9 cellular contexts compared by ENCODE assay signal in genomic region chr16:2486645-2487516, GRCh38. TPM values are rescaled to one million over a fixed set of nuclear protein-coding genes. Genes with fewer than 3 reads are reported as not detected.
A peak's percentile ranks its signal among the peaks of the same experiment; 100 is the strongest.
DNase-seq lines count a peak whose midpoint lies in the region; ATAC-seq and TF ChIP-seq lines count a peak whose summit lies in the region.
"Had no signal": no experiment of that assay in that cellular context is flagged by ENCODE, and none has a peak within 500 bp of the region (broad histone marks: within the 10 kb centered on the region; RNA-seq: fewer than 3 reads in every experiment).

No MANE protein-coding gene starts in this region.

- ATAC-seq in HG02678 (IDR thresholded peaks at IDR 0.05; ENCODE audit: unreplicated experiment) (peak; percentile 79), SK-N-SH treated with all-trans-retinoic acid at 6 μM for 48 hours (no peak)
- ATAC-seq in activated CD4-positive, alpha-beta T cell treated with anti-CD3 and anti-CD28 coated beads for 36 hours = peak; percentile 99

- intact Hi-C loops in activated CD4-positive, alpha-beta T cell treated with anti-CD3 and anti-CD28 coated beads for 36 hours (cut with DNase I, micrococcal nuclease) = loop anchor here in 1 of 2 experiments (1.0 to 10.0 kb wide), 5 partner anchors 27 to 462 kb away; partner anchors contain the start of genes ABCA3, CASKIN1, CCNF and NHERF2

- TF ChIP-seq CTCF in GM12865 (IDR thresholded peaks at IDR 0.05; ENCODE audit: insufficient read depth, low read depth, low read length, missing control alignments) = peak; percentile 39
- TF ChIP-seq CTCF in nephron progenitor cell (IDR thresholded peaks at IDR 0.05) = no peak

- H3K9me3 Mint-ChIP-seq in activated CD4-positive, alpha-beta T cell treated with anti-CD3 and anti-CD28 coated beads for 36 hours (ENCODE audit: low read depth) = no peaks in the 10 kb centered on the region
- H3K9me3 Mint-ChIP-seq in nephron progenitor cell = no peaks in the 10 kb centered on the region

- H3K36me3 Mint-ChIP-seq in activated CD4-positive, alpha-beta T cell treated with anti-CD3 and anti-CD28 coated beads for 36 hours (ENCODE audit: low read depth) = peaks cover 2% of the 10 kb centered on the region
- no peaks in the 10 kb centered on the region for H3K36me3 Mint-ChIP-seq in nephron progenitor cell (ENCODE audit: low read depth)

- H3K27ac Mint-ChIP-seq in activated CD4-positive, alpha-beta T cell treated with anti-CD3 and anti-CD28 coated beads for 36 hours = peak overlapping the region; percentile 70
- H3K27ac Mint-ChIP-seq in nephron progenitor cell = peak overlapping the region; percentile 53

- POLR2A ChIA-PET in activated CD4-positive, alpha-beta T cell treated with anti-CD3 and anti-CD28 coated beads for 36 hours (lab: Charles Lee) = interaction anchor here (0.6 kb wide), 1 partner anchor 97 kb away, joined by 4 read pairs; no protein-coding TSS in a partner anchor

- CTCF ChIA-PET in activated CD4-positive, alpha-beta T cell treated with anti-CD3 and anti-CD28 coated beads for 36 hours (lab: Charles Lee) = interaction anchor here (0.6 to 1.4 kb wide), 5 partner anchors 13 to 235 kb away, joined by 3 to 4 read pairs (median 3); no protein-coding TSS in a partner anchor

- H3K27me3 Mint-ChIP-seq in activated CD4-positive, alpha-beta T cell treated with anti-CD3 and anti-CD28 coated beads for 36 hours = no peaks in the 10 kb centered on the region
- no peaks in the 10 kb centered on the region for H3K27me3 Mint-ChIP-seq in nephron progenitor cell (ENCODE audit: low read depth, poor library complexity)

- peaks cover 14% of the 10 kb centered on the region for H3K4me1 Mint-ChIP-seq in activated CD4-positive, alpha-beta T cell treated with anti-CD3 and anti-CD28 coated beads for 36 hours
- H3K4me1 Mint-ChIP-seq in nephron progenitor cell = peaks cover 70% of the 10 kb centered on the region

- H3K4me3 ChIP-seq in GM12865 (ENCODE audit: low read depth, low read length) = no peak overlapping the region

- peak overlapping the region; percentile 51 for H3K4me3 Mint-ChIP-seq in activated CD4-positive, alpha-beta T cell treated with anti-CD3 and anti-CD28 coated beads for 36 hours
- H3K4me3 Mint-ChIP-seq in nephron progenitor cell = peak overlapping the region; percentile 4

- peak; percentile 79 for DNase-seq in GM12865 (ENCODE audit: low read depth)
- peak; percentile 90 for DNase-seq in activated CD4-positive, alpha-beta T cell treated with anti-CD3 and anti-CD28 coated beads for 36 hours
- DNase-seq in cerebellum (ENCODE audit: low spot score) = peak; percentile 80
- DNase-seq in nephron progenitor cell = no peak
- DNase-seq in superior temporal gyrus (ENCODE audit: extremely low spot score) = peak; percentile 58
- DNase-seq in DMS53 (lab: John Stamatoyannopoulos, UW) = no peak

TF ChIP-seq in SK-N-SH treated with all-trans-retinoic acid at 6 μM for 48 hours, 23 proteins besides CTCF, POLR2A, EP300 and RAD21 (continues in another document):
- TF ChIP-seq ZNF70 (CRISPR knock-in tag; IDR thresholded peaks at IDR 0.05) (no peak), ZFP30 (CRISPR knock-in tag; IDR thresholded peaks at IDR 0.05) (no peak), ZFP3 (CRISPR knock-in tag; IDR thresholded peaks at IDR 0.05) (no peak), PPARA (CRISPR knock-in tag; IDR thresholded peaks at IDR 0.05; ENCODE audit: borderline replicate concordance) (no peak), ZNF565 (CRISPR knock-in tag; conservative IDR thresholded peaks at IDR 0.05; ENCODE audit: low read depth) (no peak), OSR1 (CRISPR knock-in tag; IDR thresholded peaks at IDR 0.05) (no peak), TCF4 (CRISPR knock-in tag; IDR thresholded peaks at IDR 0.05; ENCODE audit: borderline replicate concordance) (no peak), RARB (CRISPR knock-in tag; IDR thresholded peaks at IDR 0.05) (no peak), CSDC2 (CRISPR knock-in tag; IDR thresholded peaks at IDR 0.05) (no peak), BACH2 (CRISPR knock-in tag; IDR thresholded peaks at IDR 0.05; ENCODE audit: borderline replicate concordance) (no peak), CSRNP3 (CRISPR knock-in tag; IDR thresholded peaks at IDR 0.05) (no peak), SNAI2 (CRISPR knock-in tag; IDR thresholded peaks at IDR 0.05) (no peak), ARNTL (CRISPR knock-in tag; IDR thresholded peaks at IDR 0.05; ENCODE audit: borderline replicate concordance, low read depth) (no peak), ZC3H10 (CRISPR knock-in tag; IDR thresholded peaks at IDR 0.05) (no peak), PATZ1 (CRISPR knock-in tag; IDR thresholded peaks at IDR 0.05; ENCODE audit: borderline replicate concordance) (no peak)
- TF ChIP-seq, protein P1, sequence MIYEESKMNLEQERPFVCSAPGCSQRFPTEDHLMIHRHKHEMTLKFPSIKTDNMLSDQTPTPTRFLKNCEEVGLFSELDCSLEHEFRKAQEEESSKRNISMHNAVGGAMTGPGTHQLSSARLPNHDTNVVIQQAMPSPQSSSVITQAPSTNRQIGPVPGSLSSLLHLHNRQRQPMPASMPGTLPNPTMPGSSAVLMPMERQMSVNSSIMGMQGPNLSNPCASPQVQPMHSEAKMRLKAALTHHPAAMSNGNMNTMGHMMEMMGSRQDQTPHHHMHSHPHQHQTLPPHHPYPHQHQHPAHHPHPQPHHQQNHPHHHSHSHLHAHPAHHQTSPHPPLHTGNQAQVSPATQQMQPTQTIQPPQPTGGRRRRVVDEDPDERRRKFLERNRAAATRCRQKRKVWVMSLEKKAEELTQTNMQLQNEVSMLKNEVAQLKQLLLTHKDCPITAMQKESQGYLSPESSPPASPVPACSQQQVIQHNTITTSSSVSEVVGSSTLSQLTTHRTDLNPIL (CRISPR knock-in tag; IDR thresholded peaks at IDR 0.05; ENCODE audit: low read depth) = no peak
- TF ChIP-seq, protein P2, sequence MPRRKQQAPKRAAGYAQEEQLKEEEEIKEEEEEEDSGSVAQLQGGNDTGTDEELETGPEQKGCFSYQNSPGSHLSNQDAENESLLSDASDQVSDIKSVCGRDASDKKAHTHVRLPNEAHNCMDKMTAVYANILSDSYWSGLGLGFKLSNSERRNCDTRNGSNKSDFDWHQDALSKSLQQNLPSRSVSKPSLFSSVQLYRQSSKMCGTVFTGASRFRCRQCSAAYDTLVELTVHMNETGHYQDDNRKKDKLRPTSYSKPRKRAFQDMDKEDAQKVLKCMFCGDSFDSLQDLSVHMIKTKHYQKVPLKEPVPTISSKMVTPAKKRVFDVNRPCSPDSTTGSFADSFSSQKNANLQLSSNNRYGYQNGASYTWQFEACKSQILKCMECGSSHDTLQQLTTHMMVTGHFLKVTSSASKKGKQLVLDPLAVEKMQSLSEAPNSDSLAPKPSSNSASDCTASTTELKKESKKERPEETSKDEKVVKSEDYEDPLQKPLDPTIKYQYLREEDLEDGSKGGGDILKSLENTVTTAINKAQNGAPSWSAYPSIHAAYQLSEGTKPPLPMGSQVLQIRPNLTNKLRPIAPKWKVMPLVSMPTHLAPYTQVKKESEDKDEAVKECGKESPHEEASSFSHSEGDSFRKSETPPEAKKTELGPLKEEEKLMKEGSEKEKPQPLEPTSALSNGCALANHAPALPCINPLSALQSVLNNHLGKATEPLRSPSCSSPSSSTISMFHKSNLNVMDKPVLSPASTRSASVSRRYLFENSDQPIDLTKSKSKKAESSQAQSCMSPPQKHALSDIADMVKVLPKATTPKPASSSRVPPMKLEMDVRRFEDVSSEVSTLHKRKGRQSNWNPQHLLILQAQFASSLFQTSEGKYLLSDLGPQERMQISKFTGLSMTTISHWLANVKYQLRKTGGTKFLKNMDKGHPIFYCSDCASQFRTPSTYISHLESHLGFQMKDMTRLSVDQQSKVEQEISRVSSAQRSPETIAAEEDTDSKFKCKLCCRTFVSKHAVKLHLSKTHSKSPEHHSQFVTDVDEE (CRISPR knock-in tag; IDR thresholded peaks at IDR 0.05) = no peak

RNA-seq across cellular contexts. Expression of gene TBC1D24, which starts 12.0 kb away (rescaled TPM):
- 10 to 100 TPM; 10.4 to 12.7 TPM for total RNA-seq in activated CD4-positive, alpha-beta T cell treated with anti-CD3 and anti-CD28 coated beads for 36 hours
- total RNA-seq in cerebellum = 30.4 TPM

RNA-seq across cellular contexts. Expression of gene NTN3, which starts 15.8 kb away (rescaled TPM):
- total RNA-seq in activated CD4-positive, alpha-beta T cell treated with anti-CD3 and anti-CD28 coated beads for 36 hours = not detected
- total RNA-seq in cerebellum = 2.5 TPM
- total RNA-seq: mononuclear cell had no signal

RNA-seq across cellular contexts. Expression of gene ATP6V0C, which starts 26.9 kb away (rescaled TPM):
- 100 to 1,000 TPM in 1 of 2 experiments, 10 to 100 TPM in 1; 91.7 to 130 TPM for total RNA-seq in activated CD4-positive, alpha-beta T cell treated with anti-CD3 and anti-CD28 coated beads for 36 hours
- total RNA-seq in cerebellum = 23.9 TPM

RNA-seq across cellular contexts. Expression of gene TEDC2, which starts 27.0 kb away (rescaled TPM):
- total RNA-seq in activated CD4-positive, alpha-beta T cell treated with anti-CD3 and anti-CD28 coated beads for 36 hours = 10 to 100 TPM; 21.0 to 23.1 TPM
- 5.9 TPM for total RNA-seq in cerebellum
- total RNA-seq: mononuclear cell had no signal

RNA-seq across cellular contexts. Expression of gene AMDHD2, which starts 33.3 kb away (rescaled TPM):
- 10 to 100 TPM; 20.9 to 31.6 TPM for total RNA-seq in activated CD4-positive, alpha-beta T cell treated with anti-CD3 and anti-CD28 coated beads for 36 hours
- 22.3 TPM for total RNA-seq in cerebellum

Comparison
In these comparisons a context has a peak if more than half of its experiments do, and no peak if none do; other contexts are left out.
1. DNase-seq: peak in GM12865 (single experiment), activated CD4-positive, alpha-beta T cell treated with anti-CD3 and anti-CD28 coated beads for 36 hours (single experiment), cerebellum (single experiment) and superior temporal gyrus (single experiment); none in nephron progenitor cell (single experiment) and DMS53 (single experiment).